ENCODE assay signal across 16 cellular contexts in the genomic region with DNA sequence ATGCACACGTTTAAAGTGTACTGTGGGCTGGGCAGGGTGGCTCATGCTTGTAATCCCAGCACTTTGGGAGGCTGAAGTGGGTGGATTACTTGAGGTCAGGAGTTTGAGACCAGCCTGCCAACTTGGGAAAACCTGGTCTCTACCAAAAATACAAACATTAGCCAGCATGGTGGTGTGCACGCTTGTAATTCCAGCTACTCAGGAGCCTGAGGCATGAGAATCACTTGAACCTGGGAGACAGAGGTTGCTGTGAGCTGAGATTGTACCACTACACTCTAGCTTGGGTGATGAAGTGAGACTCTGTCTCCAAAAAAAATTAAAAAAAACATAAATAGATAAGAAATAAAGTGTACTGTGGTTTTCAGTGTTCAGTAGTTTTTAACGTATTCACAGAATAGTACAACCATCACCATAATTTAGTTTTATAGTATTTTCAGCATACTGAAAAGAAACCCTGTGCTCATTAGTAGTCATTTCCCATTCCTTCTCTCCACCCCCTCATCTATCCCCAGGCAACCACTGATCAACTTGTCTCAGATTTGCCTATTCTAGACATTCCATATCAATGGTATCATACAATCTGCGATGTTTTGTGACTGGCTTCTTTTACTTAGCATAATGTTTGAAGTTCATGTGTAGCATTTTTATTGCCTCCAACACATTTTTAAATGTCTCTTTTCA. TPM values are rescaled to one million over a fixed set of nuclear protein-coding genes. Genes with fewer than 3 reads are reported as not detected.
DNase-seq lines count a peak whose midpoint lies in the region; ATAC-seq, FAIRE-seq and TF ChIP-seq lines count a peak whose summit lies in the region.
"Had no signal": no experiment of that assay in that cellular context is flagged by ENCODE, and none has a peak within 500 bp of the region (broad histone marks: within the 10 kb centered on the region; RNA-seq: fewer than 3 reads in every experiment).

No MANE protein-coding gene starts in this region.

- TF ChIP-seq CTCF in 22Rv1 (IDR thresholded peaks at IDR 0.05) (no peak), HFF-Myc (IDR thresholded peaks at IDR 0.05; ENCODE audit: low read depth, low read length, missing control alignments) (no peak), K562 (IDR thresholded peaks at IDR 0.05 in 2 of 3, conservative IDR thresholded peaks at IDR 0.05 in 1 of 3; ENCODE audit: insufficient read depth in 2 of 3, low read depth in 1 of 3, low read length in 3 of 3) (no peak)

- no peak overlapping the region for H3K4me2 ChIP-seq in K562 (ENCODE audit: insufficient read depth, low read length)

- no peak for FAIRE-seq in K562 (lab: Jason Lieb, UNC)
- peak; percentile 36 for FAIRE-seq in islet of Langerhans (lab: Jason Lieb, UNC)

- POLR2A ChIA-PET in K562 (lab: Yijun Ruan, JAX): interaction anchor here (0.8 to 0.9 kb wide), 2 partner anchors 12 to 18 kb away, joined by 3 read pairs; no protein-coding TSS in a partner anchor

- no peak for TF ChIP-seq RAD21 in K562 (CRISPR knock-in tag; conservative IDR thresholded peaks at IDR 0.05 in 1 of 2, IDR thresholded peaks at IDR 0.05 in 1 of 2)

- no peak for TF ChIP-seq POLR2A in K562 (conservative IDR thresholded peaks at IDR 0.05)

- 0 out of 2 replicates have a peak overlapping the region, but pooled peaks have one; percentile 12 for H3K27ac ChIP-seq in 22Rv1
- H3K27ac ChIP-seq in K562 (ENCODE audit: extremely low read depth, low read depth, low read length): no peak overlapping the region
- H3K27ac ChIP-seq: ascending aorta, parathyroid adenoma had no signal

- ATAC-seq in K562 (no peak), GM18870 (IDR thresholded peaks at IDR 0.05; ENCODE audit: unreplicated experiment) (no peak), GM21737 (IDR thresholded peaks at IDR 0.05; ENCODE audit: unreplicated experiment) (no peak)

- 70% methylated on average over 4 of the region's 4 CpGs for WGBS in K562 (ENCODE audit: insufficient coverage, low coverage, missing lambda C conversion rate)

- H3K27me3 ChIP-seq in K562 (ENCODE audit: control insufficient read depth in 2 of 2, insufficient read depth in 2 of 2, low read length in 2 of 2): no peaks in the 10 kb centered on the region
- H3K27me3 ChIP-seq: ascending aorta had no signal

- no peak for TF ChIP-seq EP300 in K562 (IDR thresholded peaks at IDR 0.05; ENCODE audit: low read length)

- no peak overlapping the region for H2AFZ ChIP-seq in K562 (ENCODE audit: low read depth, low read length)
- H2AFZ ChIP-seq: parathyroid adenoma had no signal

- H3K9ac ChIP-seq in K562 (ENCODE audit: insufficient read depth in 1 of 2, low read depth in 2 of 2, low read length in 2 of 2): no peak overlapping the region
- H3K9ac ChIP-seq: parathyroid adenoma had no signal

- peaks cover 58% of the 10 kb centered on the region for H3K79me2 ChIP-seq in K562 (ENCODE audit: control insufficient read depth, insufficient read depth, low read length)

- no peaks in the 10 kb centered on the region for H3K4me1 ChIP-seq in K562 (replicated peaks in 1 of 2; ENCODE audit: control insufficient read depth in 2 of 2, insufficient read depth in 2 of 2, low read length in 2 of 2)
- H3K4me1 ChIP-seq: parathyroid adenoma had no signal

- H3K9me3 ChIP-seq in K562 (replicated peaks; ENCODE audit: control insufficient read depth, insufficient read depth, low read depth, low read length): no peaks in the 10 kb centered on the region
- H3K9me3 ChIP-seq: ascending aorta had no signal

- no peaks in the 10 kb centered on the region for H4K20me1 ChIP-seq in K562 (replicated peaks; ENCODE audit: control insufficient read depth, insufficient read depth, low read length)

- CTCF ChIA-PET in K562 (lab: Yijun Ruan, JAX; ENCODE audit: low intra/inter-chr PET ratio): no interaction called here

- intact Hi-C loops in K562 (cut with micrococcal nuclease): no loop called here

- in situ Hi-C loops in K562 (cut with MboI): no loop called here

- peaks cover 2% of the 10 kb centered on the region; the same call in 1 of the 3 replicates for H3K36me3 ChIP-seq in K562 (ENCODE audit: control insufficient read depth, insufficient read depth, low read length)
- H3K36me3 ChIP-seq: ascending aorta had no signal

- H3K4me3 ChIP-seq in HFF-Myc (replicated peaks; ENCODE audit: low read depth, low read length): no peak overlapping the region
- no peak overlapping the region for H3K4me3 ChIP-seq in K562
- H3K4me3 ChIP-seq: ascending aorta had no signal

- DNase-seq in HFF-Myc (ENCODE audit: extremely low read depth, low read depth) (peak; percentile 16), K562 (ENCODE audit: extremely low read depth in 1 of 4, low spot score in 3 of 4) (no peak), D341Med (ENCODE audit: low spot score) (no peak), NCI-H446 treated with DMSO at 0.1 percent for 48 hours (lab: John Stamatoyannopoulos, UW) (no peak)
- DNase-seq: ACHN; activated CD8-positive, alpha-beta memory T cell treated with anti-CD3 and anti-CD28 coated beads, Interleukin-2, amount 50 U/mL, for 4 hours; erythroblast; NCI-H1417 treated with DMSO at 0.1 percent for 48 hours; stimulated activated CD4-positive, alpha-beta T cell treated with anti-CD3 and anti-CD28 coated beads, Interleukin-4, amount 100 ng/mL, for 24 hours; T-helper 9 cell had no signal

- BruUV-seq in K562 (replicated peaks; lab: Mats Ljungman, UMichigan): no TSS peak

- no peaks in the 10 kb centered on the region for H3K9me1 ChIP-seq in K562 (ENCODE audit: control insufficient read depth, insufficient read depth, low read length)

TF ChIP-seq in K562, 482 proteins besides CTCF, POLR2A, EP300 and RAD21:
- TF ChIP-seq ZNF561 (CRISPR knock-in tag; conservative IDR thresholded peaks at IDR 0.05) (no peak), XRCC5 (IDR thresholded peaks at IDR 0.05; ENCODE audit: low read depth, low read length) (no peak), SRSF1 (IDR thresholded peaks at IDR 0.05; ENCODE audit: low read depth, low read length) (no peak), CEBPB (tag; IDR thresholded peaks at IDR 0.05) (no peak)
- TF ChIP-seq, protein P1, sequence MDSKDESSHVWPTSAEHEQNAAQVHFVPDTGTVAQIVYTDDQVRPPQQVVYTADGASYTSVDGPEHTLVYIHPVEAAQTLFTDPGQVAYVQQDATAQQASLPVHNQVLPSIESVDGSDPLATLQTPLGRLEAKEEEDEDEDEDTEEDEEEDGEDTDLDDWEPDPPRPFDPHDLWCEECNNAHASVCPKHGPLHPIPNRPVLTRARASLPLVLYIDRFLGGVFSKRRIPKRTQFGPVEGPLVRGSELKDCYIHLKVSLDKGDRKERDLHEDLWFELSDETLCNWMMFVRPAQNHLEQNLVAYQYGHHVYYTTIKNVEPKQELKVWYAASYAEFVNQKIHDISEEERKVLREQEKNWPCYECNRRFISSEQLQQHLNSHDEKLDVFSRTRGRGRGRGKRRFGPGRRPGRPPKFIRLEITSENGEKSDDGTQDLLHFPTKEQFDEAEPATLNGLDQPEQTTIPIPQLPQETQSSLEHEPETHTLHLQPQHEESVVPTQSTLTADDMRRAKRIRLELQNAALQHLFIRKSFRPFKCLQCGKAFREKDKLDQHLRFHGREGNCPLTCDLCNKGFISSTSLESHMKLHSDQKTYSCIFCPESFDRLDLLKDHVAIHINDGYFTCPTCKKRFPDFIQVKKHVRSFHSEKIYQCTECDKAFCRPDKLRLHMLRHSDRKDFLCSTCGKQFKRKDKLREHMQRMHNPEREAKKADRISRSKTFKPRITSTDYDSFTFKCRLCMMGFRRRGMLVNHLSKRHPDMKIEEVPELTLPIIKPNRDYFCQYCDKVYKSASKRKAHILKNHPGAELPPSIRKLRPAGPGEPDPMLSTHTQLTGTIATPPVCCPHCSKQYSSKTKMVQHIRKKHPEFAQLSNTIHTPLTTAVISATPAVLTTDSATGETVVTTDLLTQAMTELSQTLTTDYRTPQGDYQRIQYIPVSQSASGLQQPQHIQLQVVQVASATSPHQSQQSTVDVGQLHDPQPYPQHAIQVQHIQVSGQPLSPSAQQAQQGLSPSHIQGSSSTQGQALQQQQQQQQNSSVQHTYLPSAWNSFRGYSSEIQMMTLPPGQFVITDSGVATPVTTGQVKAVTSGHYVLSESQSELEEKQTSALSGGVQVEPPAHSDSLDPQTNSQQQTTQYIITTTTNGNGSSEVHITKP (IDR thresholded peaks at IDR 0.05; ENCODE audit: partially characterized antibody): peak; percentile 78

RNA-seq across cellular contexts. Expression of a gene that starts 19.1 kb away (rescaled TPM):
- 23.3 and 34.3 TPM in 2 replicates for total RNA-seq in K562 (2011; cell fraction: chromatin; rRNA removed; ENCODE audit: low replicate concordance)
- total RNA-seq in K562 (2011; cell fraction: nucleolus; rRNA removed): 8.2 and 9.6 TPM in 2 replicates
- total RNA-seq in K562 (2011; cell fraction: nucleoplasm; rRNA removed): 16.6 and 27.1 TPM in 2 replicates
- total RNA-seq in K562 (2014; rRNA removed): 8.4 and 11.5 TPM in 2 replicates
- total RNA-seq in K562 (2014; rRNA removed; fragmentation: Illumina TruSeq; extraction: Trizol): 35.0 and 36.6 TPM in 2 replicates
- 46.9 and 56.8 TPM in 2 replicates for total RNA-seq in K562 (2015; rRNA removed; fragmentation: Illumina TruSeq; extraction: Trizol)
- total RNA-seq in K562 (2021): 42.8 and 43.0 TPM in 2 replicates
- polyA plus RNA-seq in K562 (2011; rRNA removed): 25.5 and 41.8 TPM in 2 replicates
- 19.2 and 27.7 TPM in 2 replicates for polyA plus RNA-seq in K562 (2011; cell fraction: cytosol; rRNA removed)
- polyA plus RNA-seq in K562 (2011; cell fraction: nucleus; rRNA removed): 23.9 and 24.2 TPM in 2 replicates
- polyA plus RNA-seq in K562 (2012): 42.5 and 45.8 TPM in 2 replicates
- polyA plus RNA-seq in K562 (2014; fragmentation: Illumina TruSeq; extraction: Trizol): 86.2 and 116 TPM in 2 replicates
- polyA plus RNA-seq in K562 (2014; fragmentation: Nextera tagmentation; extraction: Ambion mirVana): 1 to 10 TPM; 3.5 to 6.2 TPM
- polyA plus RNA-seq in K562 (2014; rRNA removed): 11.7 and 20.2 TPM in 2 replicates
- 22.8 and 26.4 TPM in 2 replicates for polyA minus RNA-seq in K562 (2011; rRNA and poly(A)+ RNA removed)
- 21.3 and 21.8 TPM in 2 replicates for polyA minus RNA-seq in K562 (2011; cell fraction: cytosol; rRNA and poly(A)+ RNA removed)
- 12.5 and 32.0 TPM in 2 replicates for polyA minus RNA-seq in K562 (2011; cell fraction: nucleus; rRNA and poly(A)+ RNA removed)
